10 cellular contexts compared by ENCODE assay signal in genomic region chr6:134080171-134080795, GRCh38. TPM values are rescaled to one million over a fixed set of nuclear protein-coding genes. Genes with fewer than 3 reads are reported as not detected.
A peak's percentile ranks its signal among the peaks of the same experiment; 100 is the strongest.
DNase-seq lines count a peak whose midpoint lies in the region; ATAC-seq lines count a peak whose summit lies in the region.
"Had no signal": no experiment of that assay in that cellular context is flagged by ENCODE, and none has a peak within 500 bp of the region (broad histone marks: within the 10 kb centered on the region; RNA-seq: fewer than 3 reads in every experiment).

No MANE protein-coding gene starts in this region.

- no peak overlapping the region for H3K18ac ChIP-seq in mesendoderm (ENCODE audit: low read length)

- intact Hi-C loops in left ventricle myocardium superior (cut with micrococcal nuclease): no loop called here

- H3K9ac ChIP-seq in mesendoderm (ENCODE audit: low read length): no peak overlapping the region

- no peak overlapping the region for H4K5ac ChIP-seq in mesendoderm (ENCODE audit: low read length)

- no CpG with 5 or more reads among the region's 5 CpGs for WGBS in mesendoderm (ENCODE audit: extremely low coverage, insufficient coverage, low lambda C conversion rate)

- H3K79me1 ChIP-seq in mesendoderm (ENCODE audit: low read length): no peaks in the 10 kb centered on the region

- H2BK5ac ChIP-seq in mesendoderm (ENCODE audit: low read length): no peak overlapping the region

- no peak overlapping the region for H2AK5ac ChIP-seq in mesendoderm (ENCODE audit: low read length)

- H3K23ac ChIP-seq in mesendoderm (ENCODE audit: low read length): no peak overlapping the region

- H3K27me3 ChIP-seq in mesendoderm (ENCODE audit: insufficient read depth, low read length, poor library complexity): no peaks in the 10 kb centered on the region

- H3K4me1 ChIP-seq in mesendoderm (ENCODE audit: control insufficient read depth, low read depth, low read length): no peaks in the 10 kb centered on the region
- H3K4me1 ChIP-seq: left ventricle myocardium inferior had no signal

- ATAC-seq in GM19023 (IDR thresholded peaks at IDR 0.05; ENCODE audit: unreplicated experiment) (peak; percentile 62), HG02763 (IDR thresholded peaks at IDR 0.05; ENCODE audit: unreplicated experiment) (peak; percentile 66), left ventricle myocardium superior (no peak)

- peak; percentile 90 for DNase-seq in NCI-H748 (lab: John Stamatoyannopoulos, UW; ENCODE audit: unreplicated experiment)
- peak; percentile 68 for DNase-seq in mesendoderm
- DNase-seq in NK-92 treated with Interleukin-12 subunit alpha and Interleukin-12 subunit beta, amount 100 ng/mL, for 24 hours (lab: John Stamatoyannopoulos, UW): no peak
- DNase-seq in left ventricle myocardium superior: no peak
- DNase-seq in cerebellar cortex (ENCODE audit: low spot score): no peak
- no peak for DNase-seq in NCI-H524 treated with DMSO at 0.1 percent for 48 hours (lab: John Stamatoyannopoulos, UW)
- DNase-seq: dermis blood vessel endothelial cell, left ventricle myocardium inferior had no signal

- H3K4me2 ChIP-seq in mesendoderm (ENCODE audit: low read length): no peak overlapping the region

- no peak overlapping the region for H2BK120ac ChIP-seq in mesendoderm (ENCODE audit: low read depth, low read length)

- H3K27ac ChIP-seq in mesendoderm (ENCODE audit: low read depth, low read length): no peak overlapping the region
- H3K27ac ChIP-seq: left ventricle myocardium inferior had no signal

- no peak overlapping the region for H3K56ac ChIP-seq in mesendoderm (ENCODE audit: low read length)

- no peak overlapping the region for H2BK15ac ChIP-seq in mesendoderm (replicated peaks; ENCODE audit: low read depth)

- no peak overlapping the region for H4K8ac ChIP-seq in mesendoderm (ENCODE audit: low read depth, low read length)

- H3K4ac ChIP-seq in mesendoderm (ENCODE audit: low read depth, low read length): no peak overlapping the region

- H3K4me3 ChIP-seq in mesendoderm (ENCODE audit: low read length): no peak overlapping the region
- H3K4me3 ChIP-seq: left ventricle myocardium inferior had no signal

- H3K36me3 ChIP-seq in mesendoderm (ENCODE audit: control insufficient read depth, insufficient read depth, low read length): no peaks in the 10 kb centered on the region
- H3K36me3 ChIP-seq: left ventricle myocardium inferior had no signal

- no peaks in the 10 kb centered on the region for H3K79me2 ChIP-seq in mesendoderm (ENCODE audit: control insufficient read depth, insufficient read depth, low read length)

RNA-seq across cellular contexts. Expression of gene SLC2A12, which starts 27.9 kb away (rescaled TPM):
- 1.0 TPM for polyA plus RNA-seq in mesendoderm (2013, experiment 1 of 2)
- polyA plus RNA-seq in mesendoderm (2013, experiment 2 of 2): 1.0 TPM
- 21.1 TPM for total RNA-seq in left ventricle myocardium superior

Comparison
In these comparisons a context has a peak if more than half of its experiments do, and no peak if none do; other contexts are left out.
1. DNase-seq: peak in NCI-H748 (single experiment) and mesendoderm (single experiment); none in NK-92 treated with Interleukin-12 subunit alpha and Interleukin-12 subunit beta, amount 100 ng/mL, for 24 hours (single experiment), left ventricle myocardium superior (single experiment), cerebellar cortex (single experiment) and NCI-H524 treated with DMSO at 0.1 percent for 48 hours (single experiment).